In genomic region chr11:11148104-11148509, GRCh38 we compare ENCODE assay signal across 8 cellular contexts.
DNase-seq lines count a peak whose midpoint lies in the region; ATAC-seq lines count a peak whose summit lies in the region.

No MANE protein-coding gene starts in this region.

- ATAC-seq in GM18519 (IDR thresholded peaks at IDR 0.05; ENCODE audit: low FRiP score, unreplicated experiment): no peak

- H3K27me3 ChIP-seq in H7 (ENCODE audit: control insufficient read depth, insufficient read depth, low read length): no peaks in the 10 kb centered on the region

- DNase-seq in H7 (peak; percentile 69), head of caudate nucleus (peak in 27 of 42 donors; percentile 3 to 76 (median 39)), pons (ENCODE audit: low spot score) (peak; percentile 56), posterior cingulate gyrus (no peak), NCI-H2227 treated with DMSO at 0.1 percent for 48 hours (lab: John Stamatoyannopoulos, UW) (no peak), KBM-7 (no peak)
- peak; percentile 23 to 26 for DNase-seq in activated CD4-positive, alpha-beta T cell treated with anti-CD3 and anti-CD28 coated beads, Interleukin-2, amount 50 U/mL, for 4 hours

- intact Hi-C loops in head of caudate nucleus (cut with DNase I): no loop called here
- intact Hi-C loops in posterior cingulate gyrus (cut with DNase I): no loop called here

- no peaks in the 10 kb centered on the region for H3K36me3 ChIP-seq in H7 (replicated peaks; ENCODE audit: control insufficient read depth, insufficient read depth, low read length)

- in situ Hi-C loops in KBM-7 (cut with MboI; ENCODE audit: low pct_unique_long_range_greater_than_20kb, low sequenced_read_pairs): no loop called here

- no peak overlapping the region for H3K4me3 ChIP-seq in H7 (ENCODE audit: insufficient read depth, low read depth, low read length)

Comparison
In these comparisons a context has a peak if more than half of its experiments do, and no peak if none do; other contexts are left out.
1. DNase-seq: peak in H7 (single experiment), activated CD4-positive, alpha-beta T cell treated with anti-CD3 and anti-CD28 coated beads, Interleukin-2, amount 50 U/mL, for 4 hours (2 of 2), head of caudate nucleus (27 of 42) and pons (single experiment); none in posterior cingulate gyrus (0 of 10), NCI-H2227 treated with DMSO at 0.1 percent for 48 hours (single experiment) and KBM-7 (single experiment).